13 cellular contexts compared by ENCODE assay signal in the genomic region with DNA sequence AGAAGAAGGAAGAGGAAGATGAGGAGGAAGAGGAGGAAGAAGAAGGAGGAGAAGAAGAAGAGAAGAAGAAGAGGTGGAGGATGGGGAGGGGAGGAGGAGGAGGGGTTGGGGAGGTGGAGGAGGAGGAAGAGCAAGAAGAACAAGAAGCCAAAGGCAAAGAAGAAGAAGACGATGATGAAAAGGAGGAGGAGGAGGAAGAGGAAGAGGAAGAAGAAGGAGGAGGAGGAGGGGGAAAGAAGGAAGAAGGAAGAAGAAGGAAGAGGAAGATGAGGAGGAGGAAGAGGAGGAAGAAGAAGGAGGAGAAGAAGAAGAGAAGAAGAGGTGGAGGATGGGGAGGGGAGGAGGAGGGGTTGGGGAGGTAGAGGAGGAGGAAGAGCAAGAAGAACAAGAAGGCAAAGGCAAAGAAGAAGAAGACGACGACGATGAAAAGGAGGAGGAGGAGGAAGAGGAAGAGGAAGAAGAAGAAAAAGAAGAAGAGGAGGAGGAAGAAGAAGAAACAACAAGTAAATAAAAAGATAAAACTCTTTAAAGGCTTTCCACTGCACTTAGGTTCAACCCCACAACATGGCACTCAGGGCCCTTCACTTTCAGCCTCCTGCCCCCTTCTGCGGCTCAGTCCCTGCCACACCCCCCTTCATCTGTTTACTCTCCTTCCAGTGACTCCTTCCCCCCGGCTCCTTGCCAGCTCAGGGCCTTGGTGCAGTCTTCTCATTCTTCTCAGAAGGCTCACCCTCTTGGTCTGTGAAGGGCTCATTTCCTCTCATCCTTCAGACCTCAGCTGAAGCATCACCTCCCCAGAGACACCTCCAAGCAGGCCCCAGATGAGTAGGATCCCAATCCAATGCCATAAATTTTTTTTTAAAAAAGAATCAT.
DNase-seq lines count a peak whose midpoint lies in the region; ATAC-seq and TF ChIP-seq lines count a peak whose summit lies in the region.
"Had no signal": no experiment of that assay in that cellular context is flagged by ENCODE, and none has a peak within 500 bp of the region (broad histone marks: within the 10 kb centered on the region; RNA-seq: fewer than 3 reads in every experiment).

No MANE protein-coding gene starts in this region.

- H3K4ac ChIP-seq in mesenchymal stem cell (ENCODE audit: low read depth in 1 of 2, low read length in 2 of 2) = no peak overlapping the region

- peaks cover 71% of the 10 kb centered on the region for H3K4me1 Mint-ChIP-seq in activated CD8-positive, alpha-beta T cell treated with anti-CD3 and anti-CD28 coated beads for 36 hours (ENCODE audit: low read depth)
- H3K4me1 Mint-ChIP-seq: immature natural killer cell had no signal

- H3K23ac ChIP-seq in mesenchymal stem cell (ENCODE audit: low read length in 2 of 2) = no peak overlapping the region

- H4K8ac ChIP-seq in mesenchymal stem cell (ENCODE audit: low read length) = no peak overlapping the region

- H3K9me3 Mint-ChIP-seq in activated CD8-positive, alpha-beta T cell treated with anti-CD3 and anti-CD28 coated beads for 36 hours = no peaks in the 10 kb centered on the region
- H3K9me3 Mint-ChIP-seq: immature natural killer cell had no signal

- intact Hi-C loops in activated CD8-positive, alpha-beta T cell treated with anti-CD3 and anti-CD28 coated beads for 36 hours (cut with micrococcal nuclease) = loop anchor here (5.0 kb wide), 1 partner anchor 36 kb away; no protein-coding TSS in a partner anchor

- no peak overlapping the region for H2BK15ac ChIP-seq in mesenchymal stem cell (ENCODE audit: low read depth, poor library complexity, severe bottlenecking)

- no peaks in the 10 kb centered on the region for H3K36me3 Mint-ChIP-seq in activated CD8-positive, alpha-beta T cell treated with anti-CD3 and anti-CD28 coated beads for 36 hours (ENCODE audit: low read depth)
- H3K36me3 Mint-ChIP-seq: immature natural killer cell had no signal

- no peak overlapping the region for H2AK5ac ChIP-seq in mesenchymal stem cell (ENCODE audit: low read length, severe bottlenecking)

- H2AFZ ChIP-seq in mesenchymal stem cell (ENCODE audit: low read depth, low read length) = no peak overlapping the region

- no peaks in the 10 kb centered on the region for H3K27me3 Mint-ChIP-seq in activated CD8-positive, alpha-beta T cell treated with anti-CD3 and anti-CD28 coated beads for 36 hours

- no peak overlapping the region for H3K14ac ChIP-seq in mesenchymal stem cell (ENCODE audit: low read length in 2 of 2)

- H3K4me2 ChIP-seq in mesenchymal stem cell (ENCODE audit: low read length, poor library complexity, severe bottlenecking) = no peak overlapping the region

- no peaks in the 10 kb centered on the region for H3K9me3 ChIP-seq in mesenchymal stem cell (ENCODE audit: control insufficient read depth, low read length)
- H3K9me3 ChIP-seq: Caco-2 had no signal

- no peak overlapping the region for H2BK5ac ChIP-seq in mesenchymal stem cell (ENCODE audit: low read depth, low read length, poor library complexity, severe bottlenecking)

- H2BK12ac ChIP-seq in mesenchymal stem cell (ENCODE audit: low read length in 2 of 2) = no peak overlapping the region

- H3K4me3 ChIP-seq in mesenchymal stem cell (ENCODE audit: insufficient read depth in 1 of 2, low read depth in 1 of 2, low read length in 2 of 2) = no peak overlapping the region
- H3K4me3 ChIP-seq: GM12878, skin epidermis had no signal

- CTCF ChIA-PET in activated CD8-positive, alpha-beta T cell treated with anti-CD3 and anti-CD28 coated beads for 36 hours (lab: Charles Lee) = no interaction called here

- no peaks in the 10 kb centered on the region for H3K79me1 ChIP-seq in mesenchymal stem cell (replicated peaks; ENCODE audit: low read length, poor library complexity, severe bottlenecking)

- peak overlapping the region; percentile 18 for H3K4me3 Mint-ChIP-seq in activated CD8-positive, alpha-beta T cell treated with anti-CD3 and anti-CD28 coated beads for 36 hours
- H3K4me3 Mint-ChIP-seq: immature natural killer cell had no signal

- H3K36me3 ChIP-seq in mesenchymal stem cell (ENCODE audit: control insufficient read depth in 1 of 2, insufficient read depth in 2 of 2, low read depth in 1 of 2, low read length in 2 of 2) = no peaks in the 10 kb centered on the region

- 52% methylated on average over 3 of the region's 6 CpGs for WGBS in mesenchymal stem cell

- H2BK120ac ChIP-seq in mesenchymal stem cell (ENCODE audit: low read depth, low read length) = no peak overlapping the region

- DNase-seq in AG08396 (ENCODE audit: low spot score) (peak; percentile 53), EH (ENCODE audit: low read depth) (peak; percentile 54), mesenchymal stem cell (peak; percentile 40), superior temporal gyrus (ENCODE audit: extremely low spot score) (no peak)
- DNase-seq in activated CD8-positive, alpha-beta T cell treated with anti-CD3 and anti-CD28 coated beads for 36 hours = peak; percentile 61
- DNase-seq: Caco-2, immature natural killer cell, NCI-H1105, NCI-H774 had no signal

- no peak overlapping the region for H3K27ac ChIP-seq in mesenchymal stem cell (ENCODE audit: low read length, poor library complexity, severe bottlenecking)
- H3K27ac ChIP-seq: skin epidermis had no signal

- no peak overlapping the region for H4K91ac ChIP-seq in mesenchymal stem cell (ENCODE audit: low read length)

- peaks cover 6% of the 10 kb centered on the region for H3K4me1 ChIP-seq in mesenchymal stem cell (ENCODE audit: control insufficient read depth, insufficient read depth, low read depth, low read length)
- H3K4me1 ChIP-seq: Caco-2 had no signal

- POLR2A ChIA-PET in activated CD8-positive, alpha-beta T cell treated with anti-CD3 and anti-CD28 coated beads for 36 hours (lab: Charles Lee) = interaction anchor here (0.6 to 5.0 kb wide), 2 partner anchors 7 to 32 kb away, joined by 4 to 38 read pairs; no protein-coding TSS in a partner anchor

- ATAC-seq in activated CD8-positive, alpha-beta T cell treated with anti-CD3 and anti-CD28 coated beads for 36 hours = peak; percentile 27
- no peak for ATAC-seq in GM21717 (IDR thresholded peaks at IDR 0.05; ENCODE audit: unreplicated experiment)
- ATAC-seq in HG02973 (IDR thresholded peaks at IDR 0.05; ENCODE audit: unreplicated experiment) = no peak
- ATAC-seq: GM12878 had no signal

- H3K27me3 ChIP-seq in mesenchymal stem cell (ENCODE audit: control insufficient read depth in 1 of 2, insufficient read depth in 1 of 2, low read length in 2 of 2) = peaks cover 38 to 82% of the 10 kb centered on the region in 2 experiments

- H3K27ac Mint-ChIP-seq in activated CD8-positive, alpha-beta T cell treated with anti-CD3 and anti-CD28 coated beads for 36 hours = peak overlapping the region; percentile 96
- H3K27ac Mint-ChIP-seq: immature natural killer cell had no signal

- no peak overlapping the region for H3K18ac ChIP-seq in mesenchymal stem cell (ENCODE audit: low read depth in 1 of 2, low read length in 2 of 2)

- no peak for TF ChIP-seq CTCF in activated CD8-positive, alpha-beta T cell treated with anti-CD3 and anti-CD28 coated beads for 36 hours (IDR thresholded peaks at IDR 0.05)

- no peak overlapping the region for H3K9ac ChIP-seq in mesenchymal stem cell (ENCODE audit: low read length)
